ENCODE assay signal across 11 cellular contexts in the genomic region with DNA sequence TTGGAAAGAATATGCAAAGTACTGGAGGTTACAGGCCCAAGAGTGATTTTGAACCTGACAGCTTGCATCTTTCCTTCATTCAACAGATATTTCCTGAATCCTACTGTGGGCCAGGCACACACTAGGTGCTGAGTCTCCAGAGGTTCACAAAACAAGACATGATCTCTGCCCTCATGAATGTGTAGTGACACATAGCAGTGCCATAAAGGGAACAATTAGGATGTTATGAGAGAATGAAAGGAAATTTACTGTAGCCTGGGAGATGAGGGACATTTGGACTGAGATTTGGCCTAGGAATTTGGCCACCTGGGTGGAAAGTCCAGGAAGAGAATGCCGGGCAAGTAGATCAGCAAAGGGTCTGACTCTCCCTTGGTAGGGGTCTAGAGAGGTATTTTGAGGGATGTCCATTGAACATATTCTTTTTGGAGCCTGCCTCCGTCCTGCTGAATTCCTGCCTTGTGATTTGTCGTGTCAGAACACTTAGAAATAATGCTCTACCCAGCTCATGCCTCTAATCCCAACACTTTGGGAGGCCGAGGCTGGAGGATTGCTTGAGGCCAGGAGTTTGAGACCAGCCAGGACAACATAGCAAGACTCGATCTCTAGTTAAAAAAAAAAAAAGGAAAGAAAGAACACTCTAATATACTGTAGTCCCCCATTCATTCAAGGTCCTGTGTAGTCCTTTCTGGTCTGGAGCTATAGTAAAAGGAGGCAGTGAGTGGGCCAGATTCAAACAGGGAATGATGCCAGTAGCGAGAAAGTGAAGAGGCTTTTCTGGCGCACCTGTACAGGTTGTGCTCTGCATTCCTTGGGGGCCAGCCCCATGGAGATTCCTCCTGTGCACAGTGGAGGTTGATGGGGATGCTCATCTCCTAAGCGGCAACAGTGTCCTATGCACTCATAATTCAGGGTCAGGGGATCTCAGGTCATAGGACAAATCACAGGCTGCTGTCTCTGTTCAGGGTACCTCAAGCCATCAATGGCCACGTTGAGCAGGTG.
DNase-seq lines count a peak whose midpoint lies in the region; ATAC-seq and TF ChIP-seq lines count a peak whose summit lies in the region.
"Had no signal": no experiment of that assay in that cellular context is flagged by ENCODE, and none has a peak within 500 bp of the region (broad histone marks: within the 10 kb centered on the region; RNA-seq: fewer than 3 reads in every experiment).

No MANE protein-coding gene starts in this region.

- no peaks in the 10 kb centered on the region for H3K9me3 Mint-ChIP-seq in T-cell
- H3K9me3 Mint-ChIP-seq: activated naive CD4-positive, alpha-beta T cell treated with anti-CD3 and anti-CD28 coated beads, Interleukin-2, amount 50 U/mL, for 72 hours had no signal

- H3K4me1 ChIP-seq in heart right ventricle = peaks cover 17 to 58% (median 38%) of the 10 kb centered on the region in 9 donors
- peaks cover 0 to 16% (median 4%) of the 10 kb centered on the region in 3 donors for H3K4me1 ChIP-seq in esophagus squamous epithelium
- peaks cover 2% of the 10 kb centered on the region for H3K4me1 ChIP-seq in prostate gland (replicated peaks)
- peaks cover 0 to 11% of the 10 kb centered on the region in 2 donors for H3K4me1 ChIP-seq in uterus

- WGBS in heart right ventricle, 2 donors = 83% methylated on average over 9 of the region's 9 CpGs
- 88 to 92% methylated on average over 7 to 9 of the region's 9 CpGs for WGBS in esophagus squamous epithelium, 2 donors
- 86% methylated on average over 9 of the region's 9 CpGs for WGBS in prostate gland

- no peak for TF ChIP-seq POLR2A in esophagus squamous epithelium (IDR thresholded peaks at IDR 0.05)
- TF ChIP-seq POLR2A in prostate gland (IDR thresholded peaks at IDR 0.05) = no peak
- TF ChIP-seq POLR2A in uterus (IDR thresholded peaks at IDR 0.05) = no peak

- ATAC-seq in heart right ventricle = peak in 1 of 8 donors; percentile 13
- no peak for ATAC-seq in Right ventricle myocardium superior (ENCODE audit: poor library complexity)
- ATAC-seq in T-cell (replicated peaks in 1 of 4) = no peak
- ATAC-seq: activated naive CD4-positive, alpha-beta T cell treated with anti-CD3 and anti-CD28 coated beads, Interleukin-2, amount 50 U/mL, for 72 hours had no signal

- no peaks in the 10 kb centered on the region for H3K27me3 Mint-ChIP-seq in T-cell

- H3K27ac Mint-ChIP-seq in T-cell = no peak overlapping the region

- peaks cover 0 to 3% (median under 1%) of the 10 kb centered on the region in 3 donors for H3K4me1 Mint-ChIP-seq in T-cell

- intact Hi-C loops in heart right ventricle (cut with DNase I) = loop anchor here in 8 of 10 donors (2.0 to 10.0 kb wide), 7 partner anchors 62 to 67 kb away; no protein-coding TSS in a partner anchor
- intact Hi-C loops in Right ventricle myocardium superior (cut with DNase I) = loop anchor here (10.0 kb wide), 1 partner anchor 64 kb away; no protein-coding TSS in a partner anchor
- intact Hi-C loops in esophagus squamous epithelium (cut with DNase I) = no loop called here
- intact Hi-C loops in prostate gland (cut with DNase I) = loop anchor here (5.0 to 10.0 kb wide), 3 partner anchors 63 to 286 kb away; no protein-coding TSS in a partner anchor
- intact Hi-C loops in uterus (cut with DNase I; ENCODE audit: low total_unique reads) = no loop called here
- intact Hi-C loops in posterior cingulate gyrus (cut with DNase I) = no loop called here

- CTCF ChIA-PET in T-cell (lab: Charles Lee) = no interaction called here

- DNase-seq in heart right ventricle = no peak
- DNase-seq in Right ventricle myocardium superior = no peak
- no peak for DNase-seq in esophagus squamous epithelium (lab: John Stamatoyannopoulos, UW)
- no peak for DNase-seq in prostate gland (ENCODE audit: low spot score)
- DNase-seq in uterus = no peak
- DNase-seq in T-cell = no peak
- DNase-seq in posterior cingulate gyrus = no peak
- DNase-seq in NOMO-1 treated with dmso at 0.1 percent for 144 hours (lab: John Stamatoyannopoulos, UW; ENCODE audit: unreplicated experiment) = no peak
- DNase-seq: cortex of kidney had no signal

- peaks cover 0 to 15% (median 0%) of the 10 kb centered on the region in 9 donors for H3K36me3 ChIP-seq in heart right ventricle
- peaks cover 0 to 22% (median 0%) of the 10 kb centered on the region in 3 donors for H3K36me3 ChIP-seq in esophagus squamous epithelium
- no peaks in the 10 kb centered on the region for H3K36me3 ChIP-seq in prostate gland
- no peaks in the 10 kb centered on the region for H3K36me3 ChIP-seq in uterus

- no peak overlapping the region for H3K4me3 ChIP-seq in heart right ventricle
- H3K4me3 ChIP-seq in esophagus squamous epithelium = no peak overlapping the region
- H3K4me3 ChIP-seq in prostate gland = no peak overlapping the region
- no peak overlapping the region for H3K4me3 ChIP-seq in uterus
- H3K4me3 ChIP-seq: smooth muscle cell had no signal

- no peak overlapping the region for H3K4me3 Mint-ChIP-seq in T-cell

- POLR2A ChIA-PET in T-cell (lab: Charles Lee) = no interaction called here

- H3K27ac ChIP-seq in heart right ventricle (peak overlapping the region; percentile 72 to 95 (median 89)), esophagus squamous epithelium (peak overlapping the region in 3 of 4 donors; percentile 40 to 71 (median 57)), prostate gland (peak overlapping the region; percentile 30 to 70), uterus (peak overlapping the region; percentile 70 to 90)

- TF ChIP-seq CTCF in heart right ventricle (IDR thresholded peaks at IDR 0.05) = no peak
- TF ChIP-seq CTCF in esophagus squamous epithelium (IDR thresholded peaks at IDR 0.05) = no peak
- TF ChIP-seq CTCF in prostate gland (IDR thresholded peaks at IDR 0.05) = no peak
- no peak for TF ChIP-seq CTCF in uterus (IDR thresholded peaks at IDR 0.05)

- peaks cover 23% of the 10 kb centered on the region for H3K36me3 Mint-ChIP-seq in T-cell
- H3K36me3 Mint-ChIP-seq: activated naive CD4-positive, alpha-beta T cell treated with anti-CD3 and anti-CD28 coated beads, Interleukin-2, amount 50 U/mL, for 72 hours had no signal

- H3K9me3 ChIP-seq in heart right ventricle (no peaks in the 10 kb centered on the region), esophagus squamous epithelium (no peaks in the 10 kb centered on the region), prostate gland (no peaks in the 10 kb centered on the region), uterus (no peaks in the 10 kb centered on the region)

- H3K27me3 ChIP-seq in heart right ventricle = no peaks in the 10 kb centered on the region
- no peaks in the 10 kb centered on the region for H3K27me3 ChIP-seq in esophagus squamous epithelium
- H3K27me3 ChIP-seq in prostate gland (replicated peaks; ENCODE audit: insufficient read depth) = no peaks in the 10 kb centered on the region
- no peaks in the 10 kb centered on the region for H3K27me3 ChIP-seq in uterus

Comparison
In these comparisons a context has a peak if more than half of its experiments do, and no peak if none do; other contexts are left out.
1. intact Hi-C loops: an anchor here in heart right ventricle (2.0 to 10.0 kb wide), Right ventricle myocardium superior (10.0 kb wide) and prostate gland (5.0 to 10.0 kb wide); none called in esophagus squamous epithelium, uterus and posterior cingulate gyrus.